Comparison of ENCODE assay signal across 9 cellular contexts in genomic region chr3:16319307-16319706, GRCh38. TPM values are rescaled to one million over a fixed set of nuclear protein-coding genes. Genes with fewer than 3 reads are reported as not detected.
DNase-seq lines count a peak whose midpoint lies in the region; ATAC-seq and TF ChIP-seq lines count a peak whose summit lies in the region.
"Had no signal": no experiment of that assay in that cellular context is flagged by ENCODE, and none has a peak within 500 bp of the region (broad histone marks: within the 10 kb centered on the region; RNA-seq: fewer than 3 reads in every experiment).

No MANE protein-coding gene starts in this region.

- H3K9me3 ChIP-seq in tibial artery, result no peaks in the 10 kb centered on the region

- H3K4me3 ChIP-seq in tibial artery, result no peak overlapping the region

- H3K36me3 ChIP-seq in tibial artery, result peaks cover 44 to 68% (median 64%) of the 10 kb centered on the region in 3 donors

- no peak overlapping the region for H3K4me3 Mint-ChIP-seq in natural killer cell treated with Interleukin-12 subunit alpha and Interleukin-12 subunit beta and Interleukin-15 and Interleukin-18, amount 100 ng/mL, for 72 hours

- peak; percentile 46; the same call in 1 of the 3 replicates for ATAC-seq in SK-N-SH treated with all-trans-retinoic acid at 6 μM for 48 hours
- ATAC-seq in natural killer cell treated with Interleukin-12 subunit alpha and Interleukin-12 subunit beta and Interleukin-15 and Interleukin-18, amount 100 ng/mL, for 72 hours, result peak; percentile 74 to 88
- no peak for ATAC-seq in HG03460 (IDR thresholded peaks at IDR 0.05; ENCODE audit: unreplicated experiment)
- ATAC-seq: Panc1 had no signal

- DNase-seq in activated naive CD4-positive, alpha-beta T cell treated with anti-CD3 and anti-CD28 coated beads, Interleukin-2, amount 50 U/mL, for 16 hours, result peak; percentile 86
- no peak for DNase-seq in natural killer cell treated with Interleukin-12 subunit alpha and Interleukin-12 subunit beta and Interleukin-15 and Interleukin-18, amount 100 ng/mL, for 72 hours (ENCODE audit: low spot score)
- DNase-seq in DMS79 (lab: John Stamatoyannopoulos, UW), result no peak
- no peak for DNase-seq in tibial artery
- DNase-seq in mesenteric fat pad (ENCODE audit: low spot score), result no peak

- H3K27me3 Mint-ChIP-seq in natural killer cell treated with Interleukin-12 subunit alpha and Interleukin-12 subunit beta and Interleukin-15 and Interleukin-18, amount 100 ng/mL, for 72 hours, result no peaks in the 10 kb centered on the region

- peaks cover 31% of the 10 kb centered on the region for H3K36me3 Mint-ChIP-seq in natural killer cell treated with Interleukin-12 subunit alpha and Interleukin-12 subunit beta and Interleukin-15 and Interleukin-18, amount 100 ng/mL, for 72 hours

- H3K4me1 ChIP-seq in tibial artery, result no peaks in the 10 kb centered on the region

- intact Hi-C loops in tibial artery (cut with DNase I; ENCODE audit: low total_unique reads), result no loop called here

- H3K4me1 Mint-ChIP-seq in natural killer cell treated with Interleukin-12 subunit alpha and Interleukin-12 subunit beta and Interleukin-15 and Interleukin-18, amount 100 ng/mL, for 72 hours (ENCODE audit: low read depth in 2 of 2), result peaks cover 44 to 47% of the 10 kb centered on the region in 2 donors

- TF ChIP-seq CTCF in GM12874 (IDR thresholded peaks at IDR 0.05; ENCODE audit: insufficient read depth, low read depth, low read length) (peak; percentile 44), tibial artery (IDR thresholded peaks at IDR 0.05) (no peak)

- H3K27me3 ChIP-seq in tibial artery, result no peaks in the 10 kb centered on the region

- no peak overlapping the region for H3K27ac ChIP-seq in tibial artery

- H3K27ac Mint-ChIP-seq in natural killer cell treated with Interleukin-12 subunit alpha and Interleukin-12 subunit beta and Interleukin-15 and Interleukin-18, amount 100 ng/mL, for 72 hours, result peak overlapping the region; percentile 68

- H3K9me3 Mint-ChIP-seq in natural killer cell treated with Interleukin-12 subunit alpha and Interleukin-12 subunit beta and Interleukin-15 and Interleukin-18, amount 100 ng/mL, for 72 hours, result no peaks in the 10 kb centered on the region

TF ChIP-seq in SK-N-SH treated with all-trans-retinoic acid at 6 μM for 48 hours, 23 proteins besides CTCF, POLR2A, EP300 and RAD21:
- TF ChIP-seq SNAI2 (CRISPR knock-in tag; IDR thresholded peaks at IDR 0.05) (no peak), GLIS3 (CRISPR knock-in tag; IDR thresholded peaks at IDR 0.05) (no peak), ZNF565 (CRISPR knock-in tag; conservative IDR thresholded peaks at IDR 0.05; ENCODE audit: low read depth) (no peak), TCF4 (CRISPR knock-in tag; IDR thresholded peaks at IDR 0.05; ENCODE audit: borderline replicate concordance) (no peak), TSHZ2 (CRISPR knock-in tag; IDR thresholded peaks at IDR 0.05) (no peak), OSR1 (CRISPR knock-in tag; IDR thresholded peaks at IDR 0.05) (no peak), TOX (CRISPR knock-in tag; IDR thresholded peaks at IDR 0.05; ENCODE audit: borderline replicate concordance) (no peak), ESRRG (CRISPR knock-in tag; IDR thresholded peaks at IDR 0.05) (no peak), ISL1 (CRISPR knock-in tag; IDR thresholded peaks at IDR 0.05) (no peak), BACH2 (CRISPR knock-in tag; IDR thresholded peaks at IDR 0.05; ENCODE audit: borderline replicate concordance) (no peak), ZNF8 (CRISPR knock-in tag; IDR thresholded peaks at IDR 0.05) (no peak), CSDC2 (CRISPR knock-in tag; IDR thresholded peaks at IDR 0.05) (no peak), POU6F1 (CRISPR knock-in tag; IDR thresholded peaks at IDR 0.05; ENCODE audit: borderline replicate concordance, low read depth) (no peak), ARNTL (CRISPR knock-in tag; IDR thresholded peaks at IDR 0.05; ENCODE audit: borderline replicate concordance, low read depth) (no peak), RARB (CRISPR knock-in tag; IDR thresholded peaks at IDR 0.05) (no peak)
- TF ChIP-seq, protein P1, sequence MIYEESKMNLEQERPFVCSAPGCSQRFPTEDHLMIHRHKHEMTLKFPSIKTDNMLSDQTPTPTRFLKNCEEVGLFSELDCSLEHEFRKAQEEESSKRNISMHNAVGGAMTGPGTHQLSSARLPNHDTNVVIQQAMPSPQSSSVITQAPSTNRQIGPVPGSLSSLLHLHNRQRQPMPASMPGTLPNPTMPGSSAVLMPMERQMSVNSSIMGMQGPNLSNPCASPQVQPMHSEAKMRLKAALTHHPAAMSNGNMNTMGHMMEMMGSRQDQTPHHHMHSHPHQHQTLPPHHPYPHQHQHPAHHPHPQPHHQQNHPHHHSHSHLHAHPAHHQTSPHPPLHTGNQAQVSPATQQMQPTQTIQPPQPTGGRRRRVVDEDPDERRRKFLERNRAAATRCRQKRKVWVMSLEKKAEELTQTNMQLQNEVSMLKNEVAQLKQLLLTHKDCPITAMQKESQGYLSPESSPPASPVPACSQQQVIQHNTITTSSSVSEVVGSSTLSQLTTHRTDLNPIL (CRISPR knock-in tag; IDR thresholded peaks at IDR 0.05; ENCODE audit: low read depth), result no peak

RNA-seq across cellular contexts. Expression of gene OXNAD1, which starts 54.3 kb away (rescaled TPM):
- total RNA-seq in natural killer cell treated with Interleukin-12 subunit alpha and Interleukin-12 subunit beta and Interleukin-15 and Interleukin-18, amount 100 ng/mL, for 72 hours, result 10 to 100 TPM; 16.0 to 31.4 TPM
- total RNA-seq in mesenteric fat pad, result 14.3 TPM

RNA-seq across cellular contexts. Expression of gene DPH3, which starts 54.6 kb away (rescaled TPM):
- total RNA-seq in natural killer cell treated with Interleukin-12 subunit alpha and Interleukin-12 subunit beta and Interleukin-15 and Interleukin-18, amount 100 ng/mL, for 72 hours, result 10 to 100 TPM; 24.4 to 25.7 TPM
- total RNA-seq in mesenteric fat pad, result 40.3 TPM
